ENCODE assay signal across 8 cellular contexts in the genomic region with DNA sequence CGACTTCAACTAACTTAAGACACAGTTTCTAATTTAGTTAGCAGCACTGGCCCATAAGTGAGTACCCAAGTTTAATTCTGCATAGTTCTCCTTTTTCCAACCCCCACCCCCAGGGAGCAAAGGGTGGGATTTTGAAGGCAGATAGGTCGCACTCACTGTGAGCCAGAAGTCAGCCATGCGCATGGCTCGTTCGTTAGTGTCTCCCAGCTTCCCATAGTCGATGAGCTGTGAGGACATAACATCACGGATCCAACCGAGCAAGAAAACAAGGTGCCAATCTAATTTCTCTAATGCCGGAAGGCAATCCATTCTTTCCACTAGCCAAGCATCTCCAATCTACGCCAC. TPM values are rescaled to one million over a fixed set of nuclear protein-coding genes. Genes with fewer than 3 reads are reported as not detected.
DNase-seq lines count a peak whose midpoint lies in the region; ATAC-seq and TF ChIP-seq lines count a peak whose summit lies in the region.

No MANE protein-coding gene starts in this region.

- DNase-seq in ascending aorta (ENCODE audit: low spot score in 2 of 2) (no peak), left lobe of liver (ENCODE audit: low spot score) (no peak), thyroid gland (no peak), HEK293T (ENCODE audit: extremely low spot score) (no peak)

- TF ChIP-seq CTCF in ascending aorta (IDR thresholded peaks at IDR 0.05) = no peak
- no peak for TF ChIP-seq CTCF in thyroid gland (IDR thresholded peaks at IDR 0.05)

- H3K27ac ChIP-seq in ascending aorta (peak overlapping the region; percentile 80 to 93), thyroid gland (peak overlapping the region in 2 of 3 donors; percentile 72 to 86)

- TF ChIP-seq POLR2A in thyroid gland (IDR thresholded peaks at IDR 0.05) = no peak

- H3K9me3 ChIP-seq in ascending aorta (no peaks in the 10 kb centered on the region), thyroid gland (no peaks in the 10 kb centered on the region)

- intact Hi-C loops in ascending aorta (cut with DNase I) = loop anchor here (5.0 to 10.0 kb wide), 4 partner anchors 150 to 988 kb away; partner anchors contain the start of genes SMPD1 and TRIM3
- intact Hi-C loops in thyroid gland (cut with DNase I) = loop anchor here (5.0 to 10.0 kb wide), 3 partner anchors 65 to 208 kb away; partner anchors contain the start of genes ILK, RRP8, TPP1 and TRIM3

- CTCF ChIA-PET in HEK293T (lab: Yijun Ruan, JAX) = interaction anchor here (0.5 to 1.6 kb wide), 2 partner anchors 152 to 303 kb away, joined by 3 to 5 read pairs; no protein-coding TSS in a partner anchor

- POLR2A ChIA-PET in HEK293T (lab: Yijun Ruan, JAX) = interaction anchor here (1.1 to 5.0 kb wide), 8 partner anchors 13 to 208 kb away, joined by 3 to 39 read pairs (median 6); partner anchors contain the start of genes ILK, TAF10 and TPP1

- whole genome bisulfite sequencing in thyroid gland, 2 donors = 0 to 1% methylated on average over 10 of the region's 10 CpGs

- H3K4me3 ChIP-seq in ascending aorta (peak overlapping the region; percentile 81 to 90), thyroid gland (replicated peaks in 1 of 3) (peak overlapping the region; percentile 29 to 85 (median 84))

- H3K27me3 ChIP-seq in ascending aorta = no peaks in the 10 kb centered on the region
- no peaks in the 10 kb centered on the region for H3K27me3 ChIP-seq in thyroid gland

- peak; percentile 3 for ATAC-seq in GM18502 (IDR thresholded peaks at IDR 0.05; ENCODE audit: poor library complexity, unreplicated experiment)
- peak; percentile 17 for ATAC-seq in HG03196 (IDR thresholded peaks at IDR 0.05; ENCODE audit: unreplicated experiment)
- peak; percentile 3 for ATAC-seq in left lobe of liver
- no peak for ATAC-seq in HG03469 (IDR thresholded peaks at IDR 0.05; ENCODE audit: unreplicated experiment)
- no peak for ATAC-seq in GM21390 (IDR thresholded peaks at IDR 0.05; ENCODE audit: unreplicated experiment)

- H3K4me1 ChIP-seq in ascending aorta = peaks cover 0 to 9% of the 10 kb centered on the region in 2 donors
- peaks cover 5 to 11% of the 10 kb centered on the region in 2 donors for H3K4me1 ChIP-seq in thyroid gland

- H3K36me3 ChIP-seq in ascending aorta (peaks cover 0 to 7% of the 10 kb centered on the region in 2 donors), thyroid gland (peaks cover 0 to 3% of the 10 kb centered on the region in 2 donors)

TF ChIP-seq in HEK293T, 16 proteins besides CTCF, POLR2A, EP300 and RAD21:
- TF ChIP-seq FOXA1 (IDR thresholded peaks at IDR 0.05) (no peak), FOXK2 (IDR thresholded peaks at IDR 0.05) (no peak), FOXM1 (IDR thresholded peaks at IDR 0.05; ENCODE audit: borderline replicate concordance) (no peak), PKNOX1 (IDR thresholded peaks at IDR 0.05) (no peak), HDGF (IDR thresholded peaks at IDR 0.05; ENCODE audit: borderline replicate concordance) (no peak)

RNA-seq across cellular contexts. Expression of gene MRPL17, which starts 0.6 kb away (rescaled TPM):
- total RNA-seq in ascending aorta (12.9 TPM), left lobe of liver (13.5 TPM), thyroid gland (100 to 1,000 TPM in 2 of 4 donors, 10 to 100 TPM in 2; 37.8 to 579 (median 144) TPM)

RNA-seq across cellular contexts. Expression of gene DCHS1, which starts 27.0 kb away (rescaled TPM):
- total RNA-seq in ascending aorta = 58.0 TPM
- 2.5 TPM for total RNA-seq in left lobe of liver
- 10 to 100 TPM in 1 of 4 donors, 1 to 10 TPM in 3; 5.6 to 14.4 (median 9.6) TPM for total RNA-seq in thyroid gland

Comparison
In these comparisons a context has a peak if more than half of its experiments do, and no peak if none do; other contexts are left out.
1. ATAC-seq: peak in GM18502 (single experiment), HG03196 (single experiment) and left lobe of liver (single experiment); none in HG03469 (single experiment) and GM21390 (single experiment).